ENCODE assay signal across 1 cellular context in genomic region chr11:127157225-127157624, GRCh38.
TF ChIP-seq lines count a peak whose summit lies in the region.

No MANE protein-coding gene starts in this region.

TF ChIP-seq in GM23338, 12 proteins besides CTCF, POLR2A, EP300 and RAD21 (continued from another document):
- TF ChIP-seq, protein P1, sequence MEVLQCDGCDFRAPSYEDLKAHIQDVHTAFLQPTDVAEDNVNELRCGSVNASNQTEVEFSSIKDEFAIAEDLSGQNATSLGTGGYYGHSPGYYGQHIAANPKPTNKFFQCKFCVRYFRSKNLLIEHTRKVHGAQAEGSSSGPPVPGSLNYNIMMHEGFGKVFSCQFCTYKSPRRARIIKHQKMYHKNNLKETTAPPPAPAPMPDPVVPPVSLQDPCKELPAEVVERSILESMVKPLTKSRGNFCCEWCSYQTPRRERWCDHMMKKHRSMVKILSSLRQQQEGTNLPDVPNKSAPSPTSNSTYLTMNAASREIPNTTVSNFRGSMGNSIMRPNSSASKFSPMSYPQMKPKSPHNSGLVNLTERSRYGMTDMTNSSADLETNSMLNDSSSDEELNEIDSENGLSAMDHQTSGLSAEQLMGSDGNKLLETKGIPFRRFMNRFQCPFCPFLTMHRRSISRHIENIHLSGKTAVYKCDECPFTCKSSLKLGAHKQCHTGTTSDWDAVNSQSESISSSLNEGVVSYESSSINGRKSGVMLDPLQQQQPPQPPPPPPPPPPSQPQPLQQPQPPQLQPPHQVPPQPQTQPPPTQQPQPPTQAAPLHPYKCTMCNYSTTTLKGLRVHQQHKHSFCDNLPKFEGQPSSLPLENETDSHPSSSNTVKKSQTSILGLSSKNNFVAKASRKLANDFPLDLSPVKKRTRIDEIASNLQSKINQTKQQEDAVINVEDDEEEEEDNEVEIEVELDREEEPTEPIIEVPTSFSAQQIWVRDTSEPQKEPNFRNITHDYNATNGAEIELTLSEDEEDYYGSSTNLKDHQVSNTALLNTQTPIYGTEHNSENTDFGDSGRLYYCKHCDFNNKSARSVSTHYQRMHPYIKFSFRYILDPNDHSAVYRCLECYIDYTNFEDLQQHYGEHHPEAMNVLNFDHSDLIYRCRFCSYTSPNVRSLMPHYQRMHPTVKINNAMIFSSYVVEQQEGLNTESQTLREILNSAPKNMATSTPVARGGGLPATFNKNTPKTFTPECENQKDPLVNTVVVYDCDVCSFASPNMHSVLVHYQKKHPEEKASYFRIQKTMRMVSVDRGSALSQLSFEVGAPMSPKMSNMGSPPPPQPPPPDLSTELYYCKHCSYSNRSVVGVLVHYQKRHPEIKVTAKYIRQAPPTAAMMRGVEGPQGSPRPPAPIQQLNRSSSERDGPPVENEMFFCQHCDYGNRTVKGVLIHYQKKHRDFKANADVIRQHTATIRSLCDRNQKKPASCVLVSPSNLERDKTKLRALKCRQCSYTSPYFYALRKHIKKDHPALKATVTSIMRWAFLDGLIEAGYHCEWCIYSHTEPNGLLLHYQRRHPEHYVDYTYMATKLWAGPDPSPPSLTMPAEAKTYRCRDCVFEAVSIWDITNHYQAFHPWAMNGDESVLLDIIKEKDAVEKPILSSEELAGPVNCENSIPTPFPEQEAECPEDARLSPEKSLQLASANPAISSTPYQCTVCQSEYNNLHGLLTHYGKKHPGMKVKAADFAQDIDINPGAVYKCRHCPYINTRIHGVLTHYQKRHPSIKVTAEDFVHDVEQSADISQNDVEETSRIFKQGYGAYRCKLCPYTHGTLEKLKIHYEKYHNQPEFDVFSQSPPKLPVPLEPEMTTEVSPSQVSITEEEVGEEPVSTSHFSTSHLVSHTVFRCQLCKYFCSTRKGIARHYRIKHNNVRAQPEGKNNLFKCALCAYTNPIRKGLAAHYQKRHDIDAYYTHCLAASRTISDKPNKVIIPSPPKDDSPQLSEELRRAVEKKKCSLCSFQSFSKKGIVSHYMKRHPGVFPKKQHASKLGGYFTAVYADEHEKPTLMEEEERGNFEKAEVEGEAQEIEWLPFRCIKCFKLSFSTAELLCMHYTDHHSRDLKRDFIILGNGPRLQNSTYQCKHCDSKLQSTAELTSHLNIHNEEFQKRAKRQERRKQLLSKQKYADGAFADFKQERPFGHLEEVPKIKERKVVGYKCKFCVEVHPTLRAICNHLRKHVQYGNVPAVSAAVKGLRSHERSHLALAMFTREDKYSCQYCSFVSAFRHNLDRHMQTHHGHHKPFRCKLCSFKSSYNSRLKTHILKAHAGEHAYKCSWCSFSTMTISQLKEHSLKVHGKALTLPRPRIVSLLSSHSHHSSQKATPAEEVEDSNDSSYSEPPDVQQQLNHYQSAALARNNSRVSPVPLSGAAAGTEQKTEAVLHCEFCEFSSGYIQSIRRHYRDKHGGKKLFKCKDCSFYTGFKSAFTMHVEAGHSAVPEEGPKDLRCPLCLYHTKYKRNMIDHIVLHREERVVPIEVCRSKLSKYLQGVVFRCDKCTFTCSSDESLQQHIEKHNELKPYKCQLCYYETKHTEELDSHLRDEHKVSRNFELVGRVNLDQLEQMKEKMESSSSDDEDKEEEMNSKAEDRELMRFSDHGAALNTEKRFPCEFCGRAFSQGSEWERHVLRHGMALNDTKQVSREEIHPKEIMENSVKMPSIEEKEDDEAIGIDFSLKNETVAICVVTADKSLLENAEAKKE (CRISPR knock-in tag; IDR thresholded peaks at IDR 0.05), result no peak
- TF ChIP-seq ZNF331 (CRISPR knock-in tag; IDR thresholded peaks at IDR 0.05; ENCODE audit: low read depth) (no peak), EZH2phosphoT487 (IDR thresholded peaks at IDR 0.05; ENCODE audit: unreplicated experiment) (no peak), REST (IDR thresholded peaks at IDR 0.05; ENCODE audit: unreplicated experiment) (no peak), CREB1 (CRISPR knock-in tag; IDR thresholded peaks at IDR 0.05; ENCODE audit: low read depth) (no peak), NANOG (IDR thresholded peaks at IDR 0.05; ENCODE audit: borderline replicate concordance) (no peak), JUNB (IDR thresholded peaks at IDR 0.05; ENCODE audit: unreplicated experiment) (no peak), EZH2 (IDR thresholded peaks at IDR 0.05; ENCODE audit: low read depth, unreplicated experiment) (no peak)
